Comparison of ENCODE assay signal across 8 cellular contexts in genomic region chr14:71320734-71321555, GRCh38. TPM values are rescaled to one million over a fixed set of nuclear protein-coding genes. Genes with fewer than 3 reads are reported as not detected.
A peak's percentile ranks its signal among the peaks of the same experiment; 100 is the strongest.
DNase-seq lines count a peak whose midpoint lies in the region; ATAC-seq, FAIRE-seq and TF ChIP-seq lines count a peak whose summit lies in the region.

No MANE protein-coding gene starts in this region.

- WGBS in hepatocyte (ENCODE audit: low lambda C conversion rate, missing lambda C conversion rate), result under 1% methylated on average over 33 of the region's 95 CpGs

- H3K27me3 ChIP-seq in CD4-positive, CD25-positive, alpha-beta regulatory T cell (ENCODE audit: control insufficient read depth, insufficient read depth, low read length), result no peaks in the 10 kb centered on the region
- H3K27me3 ChIP-seq in astrocyte (ENCODE audit: insufficient read depth, low read length) (no peaks in the 10 kb centered on the region), hepatocyte (no peaks in the 10 kb centered on the region)

- no peak for TF ChIP-seq CTCF in astrocyte (IDR thresholded peaks at IDR 0.05; ENCODE audit: insufficient read depth, low read depth, low read length)
- peak; percentile 7 for TF ChIP-seq CTCF in hepatocyte (IDR thresholded peaks at IDR 0.05; ENCODE audit: poor library complexity)
- TF ChIP-seq CTCF in retinal pigment epithelial cell (conservative IDR thresholded peaks at IDR 0.05; ENCODE audit: low read depth, low read length), result no peak

- peak overlapping the region; percentile 95 for H3K27ac ChIP-seq in CD4-positive, CD25-positive, alpha-beta regulatory T cell (ENCODE audit: insufficient read depth, low read length, poor library complexity, severe bottlenecking)
- H3K27ac ChIP-seq in astrocyte (ENCODE audit: low read depth, low read length) (peak overlapping the region; percentile 86), hepatocyte (peak overlapping the region; percentile 98)

- peak; percentile 31 to 33 for ATAC-seq in CD4-positive, CD25-positive, alpha-beta regulatory T cell (ENCODE audit: low read depth in 2 of 2)
- ATAC-seq in GM19395 (IDR thresholded peaks at IDR 0.05; ENCODE audit: unreplicated experiment) (peak; percentile 34), HG03571 (IDR thresholded peaks at IDR 0.05; ENCODE audit: unreplicated experiment) (peak; percentile 18)

- peak overlapping the region; percentile 93 for H3K9ac ChIP-seq in astrocyte (ENCODE audit: low read length)

- no peaks in the 10 kb centered on the region for H3K9me3 Mint-ChIP-seq in CD4-positive, CD25-positive, alpha-beta regulatory T cell
- no peaks in the 10 kb centered on the region for H3K9me3 Mint-ChIP-seq in T-helper 1 cell treated with Interleukin-12 subunit alpha and Interleukin-12 subunit beta and Interleukin-4 antibody, amounts not matched to agents 30 μg/mL and 1 μg/mL, for 36 hours
- no peaks in the 10 kb centered on the region for H3K9me3 Mint-ChIP-seq in astrocyte (ENCODE audit: unreplicated experiment)

- H3K4me2 ChIP-seq in astrocyte (ENCODE audit: low read length) (peak overlapping the region; percentile 93), hepatocyte (peak overlapping the region; percentile 83)

- peaks cover 26% of the 10 kb centered on the region for H4K20me1 ChIP-seq in astrocyte (ENCODE audit: insufficient read depth, low read length)
- no peaks in the 10 kb centered on the region for H4K20me1 ChIP-seq in hepatocyte (ENCODE audit: insufficient read depth, poor library complexity, severe bottlenecking)

- H3K27ac Mint-ChIP-seq in CD4-positive, CD25-positive, alpha-beta regulatory T cell, result peak overlapping the region; percentile 93 to 95 (median 93)
- H3K27ac Mint-ChIP-seq in T-helper 1 cell treated with Interleukin-12 subunit alpha and Interleukin-12 subunit beta and Interleukin-4 antibody, amounts not matched to agents 30 μg/mL and 1 μg/mL, for 36 hours, result peak overlapping the region; percentile 89
- no peak overlapping the region for H3K27ac Mint-ChIP-seq in astrocyte (ENCODE audit: unreplicated experiment)

- no peaks in the 10 kb centered on the region for H3K9me2 ChIP-seq in hepatocyte (replicated peaks; ENCODE audit: insufficient read depth)

- peak overlapping the region; percentile 88 for H3K4me3 ChIP-seq in CD4-positive, CD25-positive, alpha-beta regulatory T cell (ENCODE audit: low read depth, low read length)
- H3K4me3 ChIP-seq in astrocyte (ENCODE audit: insufficient read depth, low read depth, low read length) (peak overlapping the region; percentile 93), hepatocyte (peak overlapping the region; percentile 96), retinal pigment epithelial cell (ENCODE audit: low read length) (peak overlapping the region; percentile 85)

- peaks cover 52% of the 10 kb centered on the region for H3K4me1 ChIP-seq in CD4-positive, CD25-positive, alpha-beta regulatory T cell (ENCODE audit: control insufficient read depth, insufficient read depth, low read length, poor library complexity, severe bottlenecking)
- H3K4me1 ChIP-seq in astrocyte (ENCODE audit: insufficient read depth, low read length) (peaks cover 17% of the 10 kb centered on the region), hepatocyte (ENCODE audit: insufficient read depth) (peaks cover 14% of the 10 kb centered on the region)

- H3K4me3 Mint-ChIP-seq in CD4-positive, CD25-positive, alpha-beta regulatory T cell, result peak overlapping the region; percentile 86 to 97 (median 92)
- H3K4me3 Mint-ChIP-seq in T-helper 1 cell treated with Interleukin-12 subunit alpha and Interleukin-12 subunit beta and Interleukin-4 antibody, amounts not matched to agents 30 μg/mL and 1 μg/mL, for 36 hours, result peak overlapping the region; percentile 91
- H3K4me3 Mint-ChIP-seq in astrocyte (ENCODE audit: unreplicated experiment), result peak overlapping the region; percentile 95

- DNase-seq in CD4-positive, CD25-positive, alpha-beta regulatory T cell, result peak; percentile 40 to 74 (median 70)
- DNase-seq in astrocyte (ENCODE audit: low read depth) (peak; percentile 52), hepatocyte (ENCODE audit: low spot score) (peak; percentile 86), retinal pigment epithelial cell (ENCODE audit: low read depth) (no peak), NCI-H1048 (lab: John Stamatoyannopoulos, UW) (no peak)

- peaks cover 41 to 51% (median 48%) of the 10 kb centered on the region in 4 donors for H3K4me1 Mint-ChIP-seq in CD4-positive, CD25-positive, alpha-beta regulatory T cell
- peaks cover 51% of the 10 kb centered on the region for H3K4me1 Mint-ChIP-seq in T-helper 1 cell treated with Interleukin-12 subunit alpha and Interleukin-12 subunit beta and Interleukin-4 antibody, amounts not matched to agents 30 μg/mL and 1 μg/mL, for 36 hours (ENCODE audit: low read depth)
- peaks cover 12% of the 10 kb centered on the region for H3K4me1 Mint-ChIP-seq in astrocyte (ENCODE audit: low read depth, unreplicated experiment)

- H3K79me2 ChIP-seq in astrocyte (ENCODE audit: insufficient read depth, low read length), result peaks cover 48% of the 10 kb centered on the region
- peaks cover 36% of the 10 kb centered on the region for H3K79me2 ChIP-seq in hepatocyte

- H3K9me3 ChIP-seq in CD4-positive, CD25-positive, alpha-beta regulatory T cell (ENCODE audit: control insufficient read depth in 2 of 2, low read length in 2 of 2), result no peaks in the 10 kb centered on the region
- H3K9me3 ChIP-seq in astrocyte (ENCODE audit: insufficient read depth, low read depth, low read length), result no peaks in the 10 kb centered on the region
- no peaks in the 10 kb centered on the region for H3K9me3 ChIP-seq in hepatocyte (ENCODE audit: low read depth)

- no peaks in the 10 kb centered on the region for H3K36me3 Mint-ChIP-seq in CD4-positive, CD25-positive, alpha-beta regulatory T cell
- H3K36me3 Mint-ChIP-seq in T-helper 1 cell treated with Interleukin-12 subunit alpha and Interleukin-12 subunit beta and Interleukin-4 antibody, amounts not matched to agents 30 μg/mL and 1 μg/mL, for 36 hours (ENCODE audit: low read depth), result peaks cover 7% of the 10 kb centered on the region
- no peaks in the 10 kb centered on the region for H3K36me3 Mint-ChIP-seq in astrocyte (ENCODE audit: low read depth, unreplicated experiment)

- H3K27me3 Mint-ChIP-seq in CD4-positive, CD25-positive, alpha-beta regulatory T cell, result peaks cover 6% of the 10 kb centered on the region
- no peaks in the 10 kb centered on the region for H3K27me3 Mint-ChIP-seq in T-helper 1 cell treated with Interleukin-12 subunit alpha and Interleukin-12 subunit beta and Interleukin-4 antibody, amounts not matched to agents 30 μg/mL and 1 μg/mL, for 36 hours (ENCODE audit: low read depth)
- H3K27me3 Mint-ChIP-seq in astrocyte (ENCODE audit: low read depth, unreplicated experiment), result no peaks in the 10 kb centered on the region

- no peaks in the 10 kb centered on the region for H3K36me3 ChIP-seq in CD4-positive, CD25-positive, alpha-beta regulatory T cell (ENCODE audit: control insufficient read depth, insufficient read depth, low read length)
- H3K36me3 ChIP-seq in astrocyte (ENCODE audit: insufficient read depth, low read length) (no peaks in the 10 kb centered on the region), hepatocyte (replicated peaks; ENCODE audit: insufficient read depth, low read depth) (no peaks in the 10 kb centered on the region)

- FAIRE-seq in astrocyte (lab: Jason Lieb, UNC), result no peak

- H2AFZ ChIP-seq in astrocyte (ENCODE audit: low read depth, low read length) (peak overlapping the region; percentile 57), hepatocyte (peak overlapping the region; percentile 85)

RNA-seq across cellular contexts. Expression of gene SIPA1L1, which starts 0.7 kb away (rescaled TPM):
- 45.6 TPM for total RNA-seq in CD4-positive, CD25-positive, alpha-beta regulatory T cell
- polyA plus RNA-seq in CD4-positive, CD25-positive, alpha-beta regulatory T cell, result 10 to 100 TPM; 11.0 to 12.6 (median 11.8) TPM
- total RNA-seq in astrocyte (31.3 and 32.8 TPM in 2 replicates), hepatocyte (36.0 and 41.4 TPM in 2 replicates)
- polyA plus RNA-seq in hepatocyte, result 41.4 and 42.5 TPM in 2 replicates

Comparison
In these comparisons a context has a peak if more than half of its experiments do, and no peak if none do; other contexts are left out.
1. DNase-seq: peak in CD4-positive, CD25-positive, alpha-beta regulatory T cell (3 of 3), astrocyte (single experiment) and hepatocyte (single experiment); none in retinal pigment epithelial cell (single experiment) and NCI-H1048 (single experiment).
2. Peak in every context shown above with its lines, with median percentiles within 50 percentile points of each other: ATAC-seq, H3K27ac ChIP-seq, H3K4me3 ChIP-seq and H3K4me3 Mint-ChIP-seq.